32 cellular contexts compared by ENCODE assay signal in genomic region chr6:144739873-144740272, GRCh38.
"Had no signal": no experiment of that assay in that cellular context is flagged by ENCODE, and none has a peak within 500 bp of the region (broad histone marks: within the 10 kb centered on the region; RNA-seq: fewer than 3 reads in every experiment).

No MANE protein-coding gene starts in this region.

- H3K36me3 ChIP-seq: neutrophil, ovary, thoracic aorta, thyroid gland, vagina had no signal

- H3K9me3 ChIP-seq: neutrophil, ovary, psoas muscle, spleen, stomach, thoracic aorta, thyroid gland, tibial nerve, upper lobe of left lung, vagina had no signal

- ATAC-seq: naive thymus-derived CD8-positive, alpha-beta T cell; psoas muscle; right cardiac atrium; sciatic nerve; stimulated activated effector memory CD8-positive, alpha-beta T cell treated with anti-CD3 and anti-CD28 coated beads, Interleukin-12 subunit alpha, Interleukin-12 subunit beta, amount 100 ng/mL, for 72 hours; stimulated activated naive B cell treated with anti-CD40 and anti-IgM and Interleukin-4, amounts not matched to agents 10 μg/mL and 1 μg/mL and 100 μg/mL, for 72 hours had no signal

- H3K27me3 ChIP-seq: neutrophil, ovary, spleen, stomach, thyroid gland, tibial nerve, upper lobe of left lung, vagina had no signal

- H3K4me1 Mint-ChIP-seq: stimulated activated effector memory CD8-positive, alpha-beta T cell treated with anti-CD3 and anti-CD28 coated beads, Interleukin-12 subunit alpha, Interleukin-12 subunit beta, amount 100 ng/mL, for 72 hours had no signal

- H2AFZ ChIP-seq: parathyroid adenoma had no signal

- H3K27ac ChIP-seq: neutrophil, ovary, parathyroid adenoma, psoas muscle, skin epidermis, spleen, stomach, thoracic aorta, thyroid gland, tibial nerve, upper lobe of left lung, vagina had no signal

- H3K79me2 ChIP-seq: parathyroid adenoma had no signal

- H3K27me3 Mint-ChIP-seq: naive B cell; naive thymus-derived CD8-positive, alpha-beta T cell; progenitor cell of endocrine pancreas; stimulated activated naive B cell treated with anti-CD40 and anti-IgM and Interleukin-4, amounts not matched to agents 10 μg/mL and 1 μg/mL and 100 μg/mL, for 72 hours; stimulated activated naive CD8-positive, alpha-beta T cell treated with anti-CD3 and anti-CD28 coated beads, Interleukin-15, Interleukin-2, amounts not matched to agents 100 ng/mL and 50 ng/mL, for 24 hours had no signal

- H3K4me3 Mint-ChIP-seq: naive B cell; naive thymus-derived CD8-positive, alpha-beta T cell; nephron progenitor cell; neural crest cell; stimulated activated effector memory CD8-positive, alpha-beta T cell treated with anti-CD3 and anti-CD28 coated beads, Interleukin-12 subunit alpha, Interleukin-12 subunit beta, amount 100 ng/mL, for 72 hours; stimulated activated naive B cell treated with anti-CD40 and anti-IgM and Interleukin-4, amounts not matched to agents 10 μg/mL and 1 μg/mL and 100 μg/mL, for 72 hours; stimulated activated naive CD8-positive, alpha-beta T cell treated with anti-CD3 and anti-CD28 coated beads, Interleukin-15, Interleukin-2, amounts not matched to agents 100 ng/mL and 50 ng/mL, for 24 hours had no signal

- H3K4me2 ChIP-seq: smooth muscle cell had no signal

- DNase-seq: naive B cell; naive thymus-derived CD8-positive, alpha-beta T cell; nephron progenitor cell; nucleus accumbens; ovary; posterior cingulate gyrus; psoas muscle; right cardiac atrium; spleen; stimulated activated CD4-positive, alpha-beta T cell treated with anti-CD3 and anti-CD28 coated beads, Interleukin-15, amount 100 ng/mL, for 24 hours; stimulated activated CD4-positive, alpha-beta T cell treated with anti-CD3 and anti-CD28 coated beads, Interleukin-2, amount 100 ng/mL, for 24 hours; stimulated activated CD4-positive, alpha-beta T cell treated with anti-CD3 and anti-CD28 coated beads, Interleukin-2, amount 100 ng/mL, for 48 hours; stimulated activated CD4-positive, alpha-beta T cell treated with anti-CD3 and anti-CD28 coated beads, Interleukin-4, amount 100 ng/mL, for 24 hours; stimulated activated naive B cell treated with anti-CD40 and anti-IgM and Interleukin-4, amounts not matched to agents 10 μg/mL and 1 μg/mL and 100 μg/mL, for 72 hours; stimulated activated naive CD4-positive, alpha-beta T cell treated with Interleukin-2 at 50 U/mL for 16 hours; stomach; thyroid gland; trophoblast cell; upper lobe of left lung had no signal

- H3K9me3 Mint-ChIP-seq: naive B cell; naive thymus-derived CD8-positive, alpha-beta T cell; nephron progenitor cell; neural crest cell; stimulated activated effector memory CD8-positive, alpha-beta T cell treated with anti-CD3 and anti-CD28 coated beads, Interleukin-12 subunit alpha, Interleukin-12 subunit beta, amount 100 ng/mL, for 72 hours; stimulated activated naive B cell treated with anti-CD40 and anti-IgM and Interleukin-4, amounts not matched to agents 10 μg/mL and 1 μg/mL and 100 μg/mL, for 72 hours; stimulated activated naive CD8-positive, alpha-beta T cell treated with anti-CD3 and anti-CD28 coated beads, Interleukin-15, Interleukin-2, amounts not matched to agents 100 ng/mL and 50 ng/mL, for 24 hours had no signal

- H3K4me3 ChIP-seq: ovary, psoas muscle, skin epidermis, smooth muscle cell, spleen, stomach, thoracic aorta, thyroid gland, tibial nerve, upper lobe of left lung, vagina had no signal

- H3K27ac Mint-ChIP-seq: nephron progenitor cell; progenitor cell of endocrine pancreas; stimulated activated effector memory CD8-positive, alpha-beta T cell treated with anti-CD3 and anti-CD28 coated beads, Interleukin-12 subunit alpha, Interleukin-12 subunit beta, amount 100 ng/mL, for 72 hours; stimulated activated naive CD8-positive, alpha-beta T cell treated with anti-CD3 and anti-CD28 coated beads, Interleukin-15, Interleukin-2, amounts not matched to agents 100 ng/mL and 50 ng/mL, for 24 hours had no signal

- H3K9ac ChIP-seq: parathyroid adenoma had no signal

- FAIRE-seq: urothelium cell line had no signal

- H3K4me1 ChIP-seq: psoas muscle, spleen, stomach, vagina had no signal
